In genomic region chr4:48944659-48945290, GRCh38 we compare ENCODE assay signal across 8 cellular contexts. TPM values are rescaled to one million over a fixed set of nuclear protein-coding genes. Genes with fewer than 3 reads are reported as not detected.
A peak's percentile ranks its signal among the peaks of the same experiment; 100 is the strongest.
DNase-seq lines count a peak whose midpoint lies in the region; ATAC-seq, FAIRE-seq and TF ChIP-seq lines count a peak whose summit lies in the region.

No MANE protein-coding gene starts in this region.

- TF ChIP-seq POLR2A in GM12878 (IDR thresholded peaks at IDR 0.05; ENCODE audit: low read depth, low read length): no peak

- no peaks in the 10 kb centered on the region for H3F3A ChIP-seq in smooth muscle cell (ENCODE audit: low read depth)

- POLR2A ChIA-PET in GM12878 (lab: Charles Lee): interaction anchor here (0.6 kb wide), 1 partner anchor 13 kb away, joined by 3 read pairs; no protein-coding TSS in a partner anchor

- no peak for FAIRE-seq in GM12878 (lab: Jason Lieb, UNC)

- H3K4me3 ChIP-seq in RWPE2 (ENCODE audit: severe bottlenecking) (no peak overlapping the region), GM12878 (no peak overlapping the region), smooth muscle cell (no peak overlapping the region), aorta (ENCODE audit: low read length in 2 of 2) (no peak overlapping the region), mesenchymal stem cell (ENCODE audit: insufficient read depth in 1 of 2, low read depth in 1 of 2, low read length in 2 of 2) (no peak overlapping the region)

- in situ Hi-C loops in GM12878 (cut with MboI): no loop called here

- no peaks in the 10 kb centered on the region for H4K20me1 ChIP-seq in GM12878 (ENCODE audit: control insufficient read depth, insufficient read depth)
- no peaks in the 10 kb centered on the region for H4K20me1 ChIP-seq in smooth muscle cell (ENCODE audit: low read depth)

- H3K27me3 ChIP-seq in RWPE2 (ENCODE audit: insufficient read depth, poor library complexity, severe bottlenecking) (no peaks in the 10 kb centered on the region), GM12878 (replicated peaks in 1 of 2; ENCODE audit: control insufficient read depth in 2 of 2, insufficient read depth in 2 of 2, low read length in 1 of 2) (peaks cover 0 to 3% of the 10 kb centered on the region in 2 experiments; a peak in 1 of 4 replicates), smooth muscle cell (ENCODE audit: low read depth) (no peaks in the 10 kb centered on the region), aorta (ENCODE audit: control insufficient read depth in 1 of 2, insufficient read depth in 2 of 2, low read length in 1 of 2) (no peaks in the 10 kb centered on the region), mesenchymal stem cell (ENCODE audit: control insufficient read depth in 1 of 2, insufficient read depth in 1 of 2, low read length in 2 of 2) (peaks cover 0 to 7% of the 10 kb centered on the region in 2 experiments)

- peak; percentile 49 for TF ChIP-seq CTCF in GM10266 (IDR thresholded peaks at IDR 0.05; ENCODE audit: control insufficient read depth, insufficient read depth, low read depth, missing control alignments)
- peak; percentile 69 for TF ChIP-seq CTCF in RWPE2 (IDR thresholded peaks at IDR 0.05; ENCODE audit: poor library complexity, severe bottlenecking)
- TF ChIP-seq CTCF in GM12878 (IDR thresholded peaks at IDR 0.05 in 2 of 3, conservative IDR thresholded peaks at IDR 0.05 in 1 of 3; ENCODE audit: control insufficient read depth in 2 of 3, extremely low read depth in 1 of 3, insufficient read depth in 1 of 3, low read depth in 3 of 3, low read length in 3 of 3): peak; percentile 34 to 69 (median 51)
- TF ChIP-seq CTCF in smooth muscle cell (IDR thresholded peaks at IDR 0.05; ENCODE audit: borderline replicate concordance, insufficient read depth, poor library complexity, severe bottlenecking): peak; percentile 27

- no TSS peak for BruUV-seq in GM12878 (replicated peaks; lab: Mats Ljungman, UMichigan)

- intact Hi-C loops in GM12878 (cut with micrococcal nuclease; ENCODE audit: unreplicated experiment) (no loop called here), aorta (cut with DNase I) (loop anchor here in 1 of 2 donors (5.0 kb wide), 1 partner anchor 37 kb away; the partner anchor contains the start of gene OCIAD2)

- H3K79me2 ChIP-seq in GM12878 (ENCODE audit: control insufficient read depth, insufficient read depth, low read length) (no peaks in the 10 kb centered on the region), smooth muscle cell (ENCODE audit: low read depth) (no peaks in the 10 kb centered on the region)

- H2AFZ ChIP-seq in GM12878 (ENCODE audit: control insufficient read depth, low read depth, low read length): no peak overlapping the region
- H2AFZ ChIP-seq in smooth muscle cell (ENCODE audit: low read depth): no peak overlapping the region
- no peak overlapping the region for H2AFZ ChIP-seq in mesenchymal stem cell (ENCODE audit: low read depth, low read length)

- H3K79me1 ChIP-seq in mesenchymal stem cell (replicated peaks; ENCODE audit: low read length, poor library complexity, severe bottlenecking): no peaks in the 10 kb centered on the region

- no peak overlapping the region for H3K14ac ChIP-seq in mesenchymal stem cell (ENCODE audit: low read length in 2 of 2)

- DNase-seq in GM10266 (ENCODE audit: extremely low spot score): peak; percentile 33
- no peak for DNase-seq in RWPE2 (ENCODE audit: low spot score)
- DNase-seq in GM12878 (ENCODE audit: low read depth, low spot score): no peak
- DNase-seq in smooth muscle cell (lab: John Stamatoyannopoulos, UW; ENCODE audit: unreplicated experiment): no peak
- no peak for DNase-seq in aorta
- no peak for DNase-seq in mesenchymal stem cell

- no peak overlapping the region for H3K18ac ChIP-seq in mesenchymal stem cell (ENCODE audit: low read depth in 1 of 2, low read length in 2 of 2)

- no peak overlapping the region for H2AK5ac ChIP-seq in mesenchymal stem cell (ENCODE audit: low read length, severe bottlenecking)

- no peak overlapping the region for H2BK15ac ChIP-seq in mesenchymal stem cell (ENCODE audit: low read depth, poor library complexity, severe bottlenecking)

- H2BK12ac ChIP-seq in mesenchymal stem cell (ENCODE audit: low read length in 2 of 2): no peak overlapping the region

- CTCF ChIA-PET in GM12878 (lab: Yijun Ruan, JAX): interaction anchor here (0.6 to 3.5 kb wide), 18 partner anchors 13 to 1528 kb away, joined by 3 to 19 read pairs (median 4); no protein-coding TSS in a partner anchor

- peaks cover 58% of the 10 kb centered on the region for H3K4me1 ChIP-seq in RWPE2 (ENCODE audit: insufficient read depth, poor library complexity, severe bottlenecking)
- H3K4me1 ChIP-seq in GM12878 (ENCODE audit: control insufficient read depth, insufficient read depth, low read length): no peaks in the 10 kb centered on the region
- H3K4me1 ChIP-seq in smooth muscle cell (ENCODE audit: low read depth): no peaks in the 10 kb centered on the region
- H3K4me1 ChIP-seq in aorta (ENCODE audit: control insufficient read depth in 1 of 2, insufficient read depth in 2 of 2, low read length in 2 of 2): peaks cover 0 to 2% of the 10 kb centered on the region in 2 donors
- peaks cover under 1% of the 10 kb centered on the region for H3K4me1 ChIP-seq in mesenchymal stem cell (ENCODE audit: control insufficient read depth, insufficient read depth, low read depth, low read length)

- H3K36me3 ChIP-seq in RWPE2 (ENCODE audit: low read depth): no peaks in the 10 kb centered on the region
- no peaks in the 10 kb centered on the region for H3K36me3 ChIP-seq in GM12878 (ENCODE audit: control insufficient read depth in 2 of 2, insufficient read depth in 2 of 2, low read length in 1 of 2)
- no peaks in the 10 kb centered on the region for H3K36me3 ChIP-seq in smooth muscle cell (ENCODE audit: low read depth)
- no peaks in the 10 kb centered on the region for H3K36me3 ChIP-seq in aorta (ENCODE audit: control insufficient read depth in 1 of 2, insufficient read depth in 2 of 2, low read length in 1 of 2)
- no peaks in the 10 kb centered on the region for H3K36me3 ChIP-seq in mesenchymal stem cell (ENCODE audit: control insufficient read depth in 1 of 2, insufficient read depth in 2 of 2, low read depth in 1 of 2, low read length in 2 of 2)

- H2BK120ac ChIP-seq in mesenchymal stem cell (ENCODE audit: low read depth, low read length): no peak overlapping the region

- no peak overlapping the region for H3K4me2 ChIP-seq in GM12878 (ENCODE audit: control insufficient read depth, insufficient read depth)
- no peak overlapping the region for H3K4me2 ChIP-seq in smooth muscle cell
- H3K4me2 ChIP-seq in mesenchymal stem cell (ENCODE audit: low read length, poor library complexity, severe bottlenecking): no peak overlapping the region

- ATAC-seq in RWPE2 (ENCODE audit: low read depth) (peak; percentile 40; the same call in 2 of the 3 replicates), GM12878 (peak; percentile 58), GM19035 (IDR thresholded peaks at IDR 0.05; ENCODE audit: unreplicated experiment) (no peak), GM21515 (IDR thresholded peaks at IDR 0.05; ENCODE audit: unreplicated experiment) (no peak), aorta (ENCODE audit: low FRiP score) (no peak)

- peak; percentile 39; the same call in 1 of the 2 replicates for TF ChIP-seq RAD21 in GM12878 (IDR thresholded peaks at IDR 0.05; ENCODE audit: insufficient read depth, low read depth, low read length)

- no peak overlapping the region for H3K4ac ChIP-seq in mesenchymal stem cell (ENCODE audit: low read depth in 1 of 2, low read length in 2 of 2)

- H2BK5ac ChIP-seq in mesenchymal stem cell (ENCODE audit: low read depth, low read length, poor library complexity, severe bottlenecking): no peak overlapping the region

- H4K91ac ChIP-seq in mesenchymal stem cell (ENCODE audit: low read length): no peak overlapping the region

- WGBS in GM12878 (ENCODE audit: insufficient coverage, insufficient replicate concordance, low lambda C conversion rate, missing lambda C conversion rate): 57% methylated on average over 8 of the region's 8 CpGs
- 69% methylated on average over 8 of the region's 8 CpGs for WGBS in smooth muscle cell (ENCODE audit: low lambda C conversion rate)
- WGBS in aorta, 2 donors: 74 to 75% methylated on average over 8 of the region's 8 CpGs
- 72% methylated on average over 8 of the region's 8 CpGs for WGBS in mesenchymal stem cell

- H3K9me3 ChIP-seq in RWPE2 (ENCODE audit: severe bottlenecking): no peaks in the 10 kb centered on the region
- no peaks in the 10 kb centered on the region for H3K9me3 ChIP-seq in GM12878 (replicated peaks; ENCODE audit: control insufficient read depth, insufficient read depth, low read length)
- H3K9me3 ChIP-seq in smooth muscle cell (replicated peaks; ENCODE audit: low read depth): no peaks in the 10 kb centered on the region
- no peaks in the 10 kb centered on the region for H3K9me3 ChIP-seq in aorta (ENCODE audit: control insufficient read depth, low read length)
- H3K9me3 ChIP-seq in mesenchymal stem cell (ENCODE audit: control insufficient read depth, low read length): no peaks in the 10 kb centered on the region

- TF ChIP-seq EP300 in GM12878 (IDR thresholded peaks at IDR 0.05; ENCODE audit: borderline replicate concordance in 1 of 2, control insufficient read depth in 1 of 2, low read depth in 2 of 2, low read length in 2 of 2): no peak

- H3K9ac ChIP-seq in GM12878 (ENCODE audit: control insufficient read depth, insufficient read depth, low read length) (no peak overlapping the region), smooth muscle cell (ENCODE audit: low read depth) (no peak overlapping the region), mesenchymal stem cell (ENCODE audit: low read length) (no peak overlapping the region)

- peak overlapping the region; percentile 93 for H3K27ac ChIP-seq in RWPE2 (ENCODE audit: poor library complexity, severe bottlenecking)
- H3K27ac ChIP-seq in GM12878 (ENCODE audit: control insufficient read depth, insufficient read depth): no peak overlapping the region
- H3K27ac ChIP-seq in smooth muscle cell (ENCODE audit: low read depth): peak overlapping the region; percentile 23
- H3K27ac ChIP-seq in aorta (ENCODE audit: low read depth in 1 of 2, low read length in 2 of 2): no peak overlapping the region
- H3K27ac ChIP-seq in mesenchymal stem cell (ENCODE audit: low read length, poor library complexity, severe bottlenecking): no peak overlapping the region

- RAD21 ChIA-PET in GM12878 (lab: Charles Lee; ENCODE audit: unreplicated experiment): interaction anchor here (0.9 to 1.2 kb wide), 2 partner anchors 39 to 247 kb away, joined by 3 to 6 read pairs; partner anchors contain the start of gene OCIAD2

- H4K8ac ChIP-seq in mesenchymal stem cell (ENCODE audit: low read length): no peak overlapping the region

- no peak overlapping the region for H3K23ac ChIP-seq in mesenchymal stem cell (ENCODE audit: low read length in 2 of 2)

- SMC1A ChIA-PET in GM12878 (lab: Charles Lee; ENCODE audit: uncharacterized antibody, unreplicated experiment): interaction anchor here (0.6 to 1.8 kb wide), 10 partner anchors 8 to 458 kb away, joined by 3 to 14 read pairs (median 3); no protein-coding TSS in a partner anchor

RNA-seq across cellular contexts. Expression of gene OCIAD2, which starts 38.2 kb away (rescaled TPM):
- 13.6 and 14.8 TPM in 2 replicates for total RNA-seq in GM12878 (2013; cell fraction: nucleolus; rRNA removed)
- total RNA-seq in GM12878 (2014; rRNA removed): 74.3 and 82.6 TPM in 2 replicates
- total RNA-seq in GM12878 (2014; rRNA removed; fragmentation: Illumina TruSeq; extraction: Trizol): 42.1 and 42.4 TPM in 2 replicates
- total RNA-seq in GM12878 (2021): 44.5 and 53.7 TPM in 2 replicates
- 55.1 TPM for polyA plus RNA-seq in GM12878 (2011; ENCODE audit: low read depth)
- 100 and 114 TPM in 2 replicates for polyA plus RNA-seq in GM12878 (2011; rRNA removed)
- 74.0 and 96.8 TPM in 2 replicates for polyA plus RNA-seq in GM12878 (2011; cell fraction: cytosol; rRNA removed)
- 53.2 and 71.9 TPM in 2 replicates for polyA plus RNA-seq in GM12878 (2011; cell fraction: nucleus; rRNA removed)
- 43.1 and 65.6 TPM in 2 replicates for polyA plus RNA-seq in GM12878 (2012)
- polyA plus RNA-seq in GM12878 (2014; fragmentation: Illumina TruSeq; extraction: Trizol): 26.2 and 70.2 TPM in 2 replicates
- polyA plus RNA-seq in GM12878 (2014; fragmentation: Nextera tagmentation; extraction: Ambion mirVana): 10 to 100 TPM; 60.1 to 65.1 TPM
- 69.9 and 88.7 TPM in 2 replicates for polyA plus RNA-seq in GM12878 (2014; rRNA removed)
- 100 to 1,000 TPM; 135 to 140 TPM for polyA plus RNA-seq in GM12878 (2016; fragmentation: Nextera tagmentation; extraction: Ambion mirVana)
- polyA minus RNA-seq in GM12878 (2011; rRNA and poly(A)+ RNA removed): 23.6 and 34.9 TPM in 2 replicates
- 6.3 and 20.0 TPM in 2 replicates for polyA minus RNA-seq in GM12878 (2011; cell fraction: cytosol; rRNA and poly(A)+ RNA removed)
- 19.2 and 26.4 TPM in 2 replicates for polyA minus RNA-seq in GM12878 (2011; cell fraction: nucleus; rRNA and poly(A)+ RNA removed)
- total RNA-seq in smooth muscle cell: 30.4 and 33.0 TPM in 2 replicates
- polyA plus RNA-seq in smooth muscle cell: 45.1 and 104 TPM in 2 replicates
- 10 to 100 TPM; 19.7 to 22.4 TPM for total RNA-seq in aorta
- polyA plus RNA-seq in aorta: 10 to 100 TPM; 24.8 to 65.9 TPM
- 40.7 TPM for polyA plus RNA-seq in mesenchymal stem cell (2013, experiment 1 of 2)
- 45.4 TPM for polyA plus RNA-seq in mesenchymal stem cell (2013, experiment 2 of 2)

RNA-seq across cellular contexts. Expression of gene CWH43, which starts 41.3 kb away (rescaled TPM):
- not detected in 2 replicates for total RNA-seq in GM12878 (2013; cell fraction: nucleolus; rRNA removed)
- total RNA-seq in GM12878 (2014; rRNA removed) (not detected in 2 replicates), GM12878 (2014; rRNA removed; fragmentation: Illumina TruSeq; extraction: Trizol) (not detected in 2 replicates), GM12878 (2021) (not detected in 2 replicates), smooth muscle cell (2.1 and 7.2 TPM in 2 replicates), aorta (not detected)
- polyA plus RNA-seq in GM12878 (2011; ENCODE audit: low read depth): not detected
- polyA plus RNA-seq in GM12878 (2011; rRNA removed) (not detected in 2 replicates), GM12878 (2014; fragmentation: Illumina TruSeq; extraction: Trizol) (not detected in 2 replicates), GM12878 (2014; fragmentation: Nextera tagmentation; extraction: Ambion mirVana) (not detected), GM12878 (2014; rRNA removed) (not detected in 2 replicates), GM12878 (2016; fragmentation: Nextera tagmentation; extraction: Ambion mirVana) (not detected), smooth muscle cell (0.50 and 0.83 TPM in 2 replicates), aorta (not detected)
- polyA plus RNA-seq in GM12878 (2011; cell fraction: cytosol; rRNA removed): not detected in 2 replicates
- polyA plus RNA-seq in GM12878 (2011; cell fraction: nucleus; rRNA removed): not detected in 2 replicates
- not detected in 2 replicates for polyA plus RNA-seq in GM12878 (2012)
- not detected in 2 replicates for polyA minus RNA-seq in GM12878 (2011; rRNA and poly(A)+ RNA removed)
- not detected in 2 replicates for polyA minus RNA-seq in GM12878 (2011; cell fraction: cytosol; rRNA and poly(A)+ RNA removed)
- not detected in 2 replicates for polyA minus RNA-seq in GM12878 (2011; cell fraction: nucleus; rRNA and poly(A)+ RNA removed)
- not detected for polyA plus RNA-seq in mesenchymal stem cell (2013, experiment 1 of 2)
- not detected for polyA plus RNA-seq in mesenchymal stem cell (2013, experiment 2 of 2)

Comparison
In these comparisons a context has a peak if more than half of its experiments do, and no peak if none do; other contexts are left out.
1. ATAC-seq: peak in RWPE2 (single experiment) and GM12878 (single experiment); none in GM19035 (single experiment), GM21515 (single experiment) and aorta (single experiment).
2. H3K27ac ChIP-seq: peak in RWPE2 (single experiment) and smooth muscle cell (single experiment); none in GM12878 (single experiment), aorta (0 of 2) and mesenchymal stem cell (single experiment).
3. Peak in every context shown above with its lines, with median percentiles within 50 percentile points of each other: CTCF ChIP-seq.